2 cellular contexts compared by ENCODE assay signal in genomic region chr3:49005998-49006397, GRCh38.
TF ChIP-seq lines count a peak whose summit lies in the region.

No MANE protein-coding gene starts in this region.

TF ChIP-seq in IMR-90, 13 proteins besides CTCF, POLR2A, EP300 and RAD21 (continued from another document):
- TF ChIP-seq, protein P1, sequence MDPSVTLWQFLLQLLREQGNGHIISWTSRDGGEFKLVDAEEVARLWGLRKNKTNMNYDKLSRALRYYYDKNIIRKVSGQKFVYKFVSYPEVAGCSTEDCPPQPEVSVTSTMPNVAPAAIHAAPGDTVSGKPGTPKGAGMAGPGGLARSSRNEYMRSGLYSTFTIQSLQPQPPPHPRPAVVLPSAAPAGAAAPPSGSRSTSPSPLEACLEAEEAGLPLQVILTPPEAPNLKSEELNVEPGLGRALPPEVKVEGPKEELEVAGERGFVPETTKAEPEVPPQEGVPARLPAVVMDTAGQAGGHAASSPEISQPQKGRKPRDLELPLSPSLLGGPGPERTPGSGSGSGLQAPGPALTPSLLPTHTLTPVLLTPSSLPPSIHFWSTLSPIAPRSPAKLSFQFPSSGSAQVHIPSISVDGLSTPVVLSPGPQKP (IDR thresholded peaks at IDR 0.05; ENCODE audit: borderline replicate concordance, low read depth, low read length), result no peak
- TF ChIP-seq MXI1 (IDR thresholded peaks at IDR 0.05; ENCODE audit: borderline replicate concordance, low read depth, low read length), result no peak
- no peak for TF ChIP-seq CEBPB (IDR thresholded peaks at IDR 0.05; ENCODE audit: low read depth, low read length)

TF ChIP-seq in neural cell, 6 proteins besides CTCF, POLR2A, EP300 and RAD21 (continued from another document):
- TF ChIP-seq REST (IDR thresholded peaks at IDR 0.05; ENCODE audit: borderline replicate concordance) (no peak), EZH2 (IDR thresholded peaks at IDR 0.05; ENCODE audit: borderline replicate concordance, insufficient read depth, low read length, poor library complexity, severe bottlenecking) (no peak), MXI1 (conservative IDR thresholded peaks at IDR 0.05; ENCODE audit: poor library complexity, severe bottlenecking) (no peak), POLR2AphosphoS5 (IDR thresholded peaks at IDR 0.05) (no peak)
